Comparison of ENCODE assay signal across 8 cellular contexts in the genomic region with DNA sequence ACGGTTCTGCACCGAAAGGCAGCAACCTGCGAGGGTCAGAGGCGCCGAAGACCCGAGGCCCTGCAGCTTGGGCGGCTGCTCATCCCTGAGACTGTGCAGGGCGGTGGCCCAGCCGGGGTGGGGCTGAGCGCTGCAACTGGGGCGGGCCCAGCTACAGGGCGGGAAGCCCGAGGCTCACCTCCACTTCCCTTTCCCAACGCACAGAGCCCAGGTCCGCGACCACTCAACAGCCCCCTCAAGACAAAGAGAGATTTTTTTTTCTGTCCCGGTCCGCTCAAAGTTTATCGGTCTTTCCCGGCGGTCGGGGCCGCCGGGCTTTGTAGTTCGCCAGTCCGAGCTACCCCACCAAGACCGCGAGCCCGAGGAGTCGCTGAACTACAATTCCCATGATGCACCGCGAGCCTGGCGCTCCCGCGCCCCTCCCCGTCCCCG. TPM values are rescaled to one million over a fixed set of nuclear protein-coding genes. Genes with fewer than 3 reads are reported as not detected.
A peak's percentile ranks its signal among the peaks of the same experiment; 100 is the strongest.
DNase-seq lines count a peak whose midpoint lies in the region; ATAC-seq and TF ChIP-seq lines count a peak whose summit lies in the region.

No MANE protein-coding gene starts in this region.

- intact Hi-C loops in Right ventricle myocardium inferior (cut with DNase I): loop anchor here (2.0 to 5.0 kb wide), 2 partner anchors 34 to 311 kb away; partner anchors contain the start of gene USPL1

- peak overlapping the region; percentile 91 for H2AFZ ChIP-seq in osteoblast (ENCODE audit: low read length)

- no peaks in the 10 kb centered on the region for H3K27me3 ChIP-seq in osteoblast (ENCODE audit: insufficient read depth, low read length)
- no peaks in the 10 kb centered on the region for H3K27me3 ChIP-seq in thoracic aorta (replicated peaks; ENCODE audit: insufficient read depth)

- no peaks in the 10 kb centered on the region for H4K20me1 ChIP-seq in osteoblast (ENCODE audit: insufficient read depth, low read length)

- H3K27ac ChIP-seq in osteoblast (ENCODE audit: low read depth, low read length) (peak overlapping the region; percentile 31), thoracic aorta (peak overlapping the region; percentile 85 to 91)

- H3K36me3 ChIP-seq in osteoblast (ENCODE audit: insufficient read depth, low read length) (no peaks in the 10 kb centered on the region), thoracic aorta (no peaks in the 10 kb centered on the region)

- peaks cover 26% of the 10 kb centered on the region for H3K4me1 ChIP-seq in osteoblast (ENCODE audit: insufficient read depth, low read length)
- H3K4me1 ChIP-seq in thoracic aorta (ENCODE audit: control insufficient read depth in 1 of 2, low read depth in 2 of 2): peaks cover 14 to 46% of the 10 kb centered on the region in 2 donors

- DNase-seq in GM12864 (ENCODE audit: low read depth) (peak; percentile 81), NCI-H1105 treated with DMSO at 0.1 percent for 48 hours (lab: John Stamatoyannopoulos, UW) (peak; percentile 84), SKM-1 (lab: John Stamatoyannopoulos, UW; ENCODE audit: unreplicated experiment) (peak; percentile 56), Right ventricle myocardium inferior (ENCODE audit: missing footprints) (peak; percentile 96), osteoblast (ENCODE audit: insufficient read length, low spot score, missing footprints) (peak; percentile 96), thoracic aorta (ENCODE audit: low spot score) (peak; percentile 88)
- DNase-seq in activated naive CD8-positive, alpha-beta T cell treated with anti-CD3 and anti-CD28 coated beads for 36 hours: peak; percentile 89

- no peak for TF ChIP-seq CTCF in GM12864 (IDR thresholded peaks at IDR 0.05; ENCODE audit: low read depth, low read length, missing control alignments)
- TF ChIP-seq CTCF in osteoblast (IDR thresholded peaks at IDR 0.05; ENCODE audit: extremely low read depth, low read depth, low read length): no peak
- TF ChIP-seq CTCF in thoracic aorta (IDR thresholded peaks at IDR 0.05): no peak

- H3K9me3 ChIP-seq in osteoblast (ENCODE audit: low read depth, low read length) (no peaks in the 10 kb centered on the region), thoracic aorta (no peaks in the 10 kb centered on the region)

- peak overlapping the region; percentile 70 for H3K27ac Mint-ChIP-seq in activated naive CD8-positive, alpha-beta T cell treated with anti-CD3 and anti-CD28 coated beads for 36 hours

- H3K9me3 Mint-ChIP-seq in activated naive CD8-positive, alpha-beta T cell treated with anti-CD3 and anti-CD28 coated beads for 36 hours: no peaks in the 10 kb centered on the region

- H3K27me3 Mint-ChIP-seq in activated naive CD8-positive, alpha-beta T cell treated with anti-CD3 and anti-CD28 coated beads for 36 hours: no peaks in the 10 kb centered on the region

- peaks cover 48% of the 10 kb centered on the region for H3K79me2 ChIP-seq in osteoblast (ENCODE audit: insufficient read depth, low read length)

- peak overlapping the region; percentile 85 for H3K4me2 ChIP-seq in osteoblast (ENCODE audit: insufficient read depth, low read length)

- peak; percentile 87 for ATAC-seq in HG02678 (IDR thresholded peaks at IDR 0.05; ENCODE audit: unreplicated experiment)
- ATAC-seq in Right ventricle myocardium inferior: peak; percentile 97
- ATAC-seq in thoracic aorta (ENCODE audit: insufficient number of reproducible peaks, low FRiP score, low read depth): peak; percentile 89

- H3K4me3 ChIP-seq in GM12864 (ENCODE audit: low read depth, low read length): peak overlapping the region; percentile 97
- peak overlapping the region; percentile 78 for H3K4me3 ChIP-seq in osteoblast (ENCODE audit: insufficient read depth, low read length)
- H3K4me3 ChIP-seq in thoracic aorta: peak overlapping the region; percentile 97

- H3K36me3 Mint-ChIP-seq in activated naive CD8-positive, alpha-beta T cell treated with anti-CD3 and anti-CD28 coated beads for 36 hours: no peaks in the 10 kb centered on the region

- H3K4me3 Mint-ChIP-seq in activated naive CD8-positive, alpha-beta T cell treated with anti-CD3 and anti-CD28 coated beads for 36 hours: peak overlapping the region; percentile 82

- H3K4me1 Mint-ChIP-seq in activated naive CD8-positive, alpha-beta T cell treated with anti-CD3 and anti-CD28 coated beads for 36 hours: peaks cover 12% of the 10 kb centered on the region

RNA-seq across cellular contexts. Expression of gene KATNAL1, which starts 0.6 kb away (rescaled TPM):
- total RNA-seq in activated naive CD8-positive, alpha-beta T cell treated with anti-CD3 and anti-CD28 coated beads for 36 hours: 1 to 10 TPM; 6.7 to 6.9 TPM
- total RNA-seq in Right ventricle myocardium inferior (41.0 TPM), osteoblast (15.9 and 18.0 TPM in 2 replicates), thoracic aorta (10 to 100 TPM; 13.7 to 19.1 TPM)

Comparison
In these comparisons a context has a peak if more than half of its experiments do, and no peak if none do; other contexts are left out.
1. Peak in every context shown above with its lines: DNase-seq, ATAC-seq, H3K4me3 ChIP-seq and H3K27ac ChIP-seq.